21 cellular contexts compared by ENCODE assay signal in genomic region chr9:37715260-37715659, GRCh38. TPM values are rescaled to one million over a fixed set of nuclear protein-coding genes. Genes with fewer than 3 reads are reported as not detected.
DNase-seq lines count a peak whose midpoint lies in the region; ATAC-seq, FAIRE-seq and TF ChIP-seq lines count a peak whose summit lies in the region.
"Had no signal": no experiment of that assay in that cellular context is flagged by ENCODE, and none has a peak within 500 bp of the region (broad histone marks: within the 10 kb centered on the region; RNA-seq: fewer than 3 reads in every experiment).

No MANE protein-coding gene starts in this region.

- BruUV-seq in HepG2 (replicated peaks; lab: Mats Ljungman, UMichigan): no TSS peak

- H3K36me3 Mint-ChIP-seq in progenitor cell of endocrine pancreas (ENCODE audit: insufficient read depth): no peaks in the 10 kb centered on the region
- H3K36me3 Mint-ChIP-seq in activated naive CD4-positive, alpha-beta T cell treated with anti-CD3 and anti-CD28 coated beads, Interleukin-2, amount 50 U/mL, for 72 hours: no peaks in the 10 kb centered on the region
- H3K36me3 Mint-ChIP-seq: CD14-positive monocyte; CD8-positive, alpha-beta T cell had no signal

- H3K4me1 ChIP-seq in SK-N-SH (ENCODE audit: control insufficient read depth in 1 of 2, insufficient read depth in 2 of 2, low read depth in 1 of 2, low read length in 1 of 2) (peaks cover 0 to 3% of the 10 kb centered on the region in 2 experiments; a peak in 1 of 4 replicates), HepG2 (ENCODE audit: insufficient read depth, low read length) (0 out of 2 replicates have a peak, but pooled peaks cover 6% of the 10 kb centered on the region)

- H3K9me3 ChIP-seq in SK-N-SH: no peaks in the 10 kb centered on the region
- no peaks in the 10 kb centered on the region for H3K9me3 ChIP-seq in HepG2 (ENCODE audit: low read length)

- no peak for TF ChIP-seq POLR2A in HepG2 (IDR thresholded peaks at IDR 0.05; ENCODE audit: insufficient read depth in 1 of 2, low read depth in 2 of 2, low read length in 2 of 2)

- no peak for TF ChIP-seq CTCF in SK-N-SH (IDR thresholded peaks at IDR 0.05)
- TF ChIP-seq CTCF in HepG2 (CRISPR knock-in tag; IDR thresholded peaks at IDR 0.05): no peak
- TF ChIP-seq CTCF in progenitor cell of endocrine pancreas (IDR thresholded peaks at IDR 0.05; ENCODE audit: unreplicated experiment): no peak

- H2AFZ ChIP-seq in SK-N-SH (ENCODE audit: low read depth): no peak overlapping the region
- no peak overlapping the region for H2AFZ ChIP-seq in HepG2 (ENCODE audit: low read length)

- no peaks in the 10 kb centered on the region for H3F3A ChIP-seq in SK-N-SH (replicated peaks; ENCODE audit: insufficient read depth)

- H3K36me3 ChIP-seq in SK-N-SH (replicated peaks in 1 of 2; ENCODE audit: control insufficient read depth in 1 of 2, insufficient read depth in 2 of 2, low read length in 1 of 2) (no peaks in the 10 kb centered on the region), HepG2 (replicated peaks in 1 of 2; ENCODE audit: control insufficient read depth in 1 of 2, insufficient read depth in 2 of 2, low read length in 2 of 2) (no peaks in the 10 kb centered on the region)

- H3K27me3 ChIP-seq in SK-N-SH (ENCODE audit: insufficient read depth): no peaks in the 10 kb centered on the region; the same call in 1 of the 2 replicates
- peaks cover 0 to under 1% of the 10 kb centered on the region in 2 experiments; a peak in 2 of 5 replicates for H3K27me3 ChIP-seq in HepG2 (ENCODE audit: control insufficient read depth in 1 of 2, insufficient read depth in 2 of 2, low read length in 2 of 2)

- peak overlapping the region; percentile 10 for H3K4me3 Mint-ChIP-seq in progenitor cell of endocrine pancreas (ENCODE audit: low read depth)
- H3K4me3 Mint-ChIP-seq: CD14-positive monocyte; CD8-positive, alpha-beta T cell; HFFc6 had no signal

- FAIRE-seq in HepG2 (lab: Jason Lieb, UNC): no peak
- FAIRE-seq: D721Med, G401.6, GM12891 had no signal

- H3K9me2 ChIP-seq in SK-N-SH: no peaks in the 10 kb centered on the region

- TF ChIP-seq EP300 in SK-N-SH (IDR thresholded peaks at IDR 0.05; ENCODE audit: borderline replicate concordance in 1 of 2, low read depth in 1 of 2, low read length in 1 of 2) (no peak), HepG2 (IDR thresholded peaks at IDR 0.05; ENCODE audit: low read depth in 2 of 2, low read length in 2 of 2) (no peak), HepG2 (CRISPR knock-in tag; IDR thresholded peaks at IDR 0.05; ENCODE audit: borderline replicate concordance) (no peak)

- H3K79me2 ChIP-seq in SK-N-SH (ENCODE audit: insufficient read depth): no peaks in the 10 kb centered on the region
- H3K79me2 ChIP-seq in HepG2 (ENCODE audit: insufficient read depth, low read length): no peaks in the 10 kb centered on the region

- H3K9ac ChIP-seq in SK-N-SH (no peak overlapping the region), HepG2 (ENCODE audit: insufficient read depth, low read depth, low read length) (no peak overlapping the region)

- H3K27ac Mint-ChIP-seq in progenitor cell of endocrine pancreas: no peak overlapping the region
- no peak overlapping the region for H3K27ac Mint-ChIP-seq in activated naive CD4-positive, alpha-beta T cell treated with anti-CD3 and anti-CD28 coated beads, Interleukin-2, amount 50 U/mL, for 72 hours
- H3K27ac Mint-ChIP-seq: CD14-positive monocyte; CD8-positive, alpha-beta T cell; HFFc6 had no signal

- in situ Hi-C loops in HepG2 (cut with HindIII; ENCODE audit: extremely low pct_ligation_motif_present, low pct_unique_long_range_greater_than_20kb): no loop called here

- H3K27ac ChIP-seq in SK-N-SH (ENCODE audit: low read depth in 2 of 2, low read length in 1 of 2): no peak overlapping the region
- H3K27ac ChIP-seq in HepG2 (ENCODE audit: extremely low read length, insufficient read depth, low read length): no peak overlapping the region
- H3K27ac ChIP-seq: 22Rv1, HL-60 had no signal

- H3K4me1 Mint-ChIP-seq in progenitor cell of endocrine pancreas (ENCODE audit: low read depth): peaks cover 11% of the 10 kb centered on the region
- H3K4me1 Mint-ChIP-seq: CD14-positive monocyte had no signal

- H4K20me1 ChIP-seq in SK-N-SH (ENCODE audit: insufficient read depth): no peaks in the 10 kb centered on the region
- no peaks in the 10 kb centered on the region for H4K20me1 ChIP-seq in HepG2 (ENCODE audit: insufficient read depth, low read length)

- H3K4me2 ChIP-seq in SK-N-SH (no peak overlapping the region), HepG2 (ENCODE audit: low read depth, low read length) (no peak overlapping the region)

- TF ChIP-seq RAD21 in SK-N-SH (IDR thresholded peaks at IDR 0.05; ENCODE audit: low read length): no peak
- TF ChIP-seq RAD21 in HepG2 (CRISPR knock-in tag; IDR thresholded peaks at IDR 0.05): no peak

- no peak for ATAC-seq in SK-N-SH treated with all-trans-retinoic acid at 6 μM for 48 hours
- no peak for ATAC-seq in HepG2
- ATAC-seq in GM18868 (IDR thresholded peaks at IDR 0.05; ENCODE audit: unreplicated experiment): no peak
- ATAC-seq in GM19395 (IDR thresholded peaks at IDR 0.05; ENCODE audit: unreplicated experiment): no peak
- ATAC-seq in activated naive CD4-positive, alpha-beta T cell treated with anti-CD3 and anti-CD28 coated beads, Interleukin-2, amount 50 U/mL, for 72 hours: no peak
- ATAC-seq: CD8-positive, alpha-beta T cell had no signal

- 30% methylated on average over 4 of the region's 4 CpGs for WGBS in SK-N-SH (ENCODE audit: low lambda C conversion rate)
- WGBS in HepG2 (ENCODE audit: low lambda C conversion rate): 15% methylated on average over 4 of the region's 4 CpGs

- H3K9me3 Mint-ChIP-seq in progenitor cell of endocrine pancreas (ENCODE audit: low read depth): no peaks in the 10 kb centered on the region
- H3K9me3 Mint-ChIP-seq in activated naive CD4-positive, alpha-beta T cell treated with anti-CD3 and anti-CD28 coated beads, Interleukin-2, amount 50 U/mL, for 72 hours: no peaks in the 10 kb centered on the region
- H3K9me3 Mint-ChIP-seq: CD8-positive, alpha-beta T cell; HFFc6 had no signal

- DNase-seq in SK-N-SH: no peak
- peak; percentile 3 for DNase-seq in HepG2 (ENCODE audit: low spot score)
- no peak for DNase-seq in progenitor cell of endocrine pancreas (ENCODE audit: low spot score, unreplicated experiment)
- no peak for DNase-seq in activated naive CD4-positive, alpha-beta T cell treated with anti-CD3 and anti-CD28 coated beads, Interleukin-2, amount 50 U/mL, for 72 hours (ENCODE audit: low spot score in 2 of 2)
- no peak for DNase-seq in anterior cingulate cortex (lab: John Stamatoyannopoulos, UW)
- DNase-seq: CD8-positive, alpha-beta T cell; COR-L47; DMS153; DMS79 treated with DMSO at 0.1 percent for 48 hours; EL; HCEC 1CT; HFFc6 had no signal

- CTCF ChIA-PET in SK-N-SH (lab: Yijun Ruan, JAX) (interaction anchor here (1.1 to 1.2 kb wide), 3 partner anchors 8 to 15 kb away, joined by 3 to 4 read pairs (median 4); no protein-coding TSS in a partner anchor), HepG2 (lab: Yijun Ruan, JAX; ENCODE audit: low intra/inter-chr PET ratio, low total read pairs) (no interaction called here)

- no peaks in the 10 kb centered on the region for H3K27me3 Mint-ChIP-seq in progenitor cell of endocrine pancreas

- intact Hi-C loops in HepG2 (cut with micrococcal nuclease; ENCODE audit: unreplicated experiment): no loop called here

- no peak overlapping the region for H3K4me3 ChIP-seq in SK-N-SH (ENCODE audit: low read depth in 2 of 2, low read length in 1 of 2)
- H3K4me3 ChIP-seq in HepG2 (replicated peaks in 1 of 3; ENCODE audit: insufficient read depth in 1 of 3, low read depth in 2 of 3, low read length in 3 of 3): no peak overlapping the region

- POLR2A ChIA-PET in SK-N-SH (lab: Yijun Ruan, JAX) (interaction anchor here (1.0 kb wide), 1 partner anchor 123 kb away, joined by 3 read pairs; no protein-coding TSS in a partner anchor), HepG2 (lab: Yijun Ruan, JAX) (no interaction called here)

TF ChIP-seq in SK-N-SH treated with all-trans-retinoic acid at 6 μM for 48 hours, 23 proteins besides CTCF, POLR2A, EP300 and RAD21 (continues in another document):
- no peak for TF ChIP-seq ZFP30 (CRISPR knock-in tag; IDR thresholded peaks at IDR 0.05)
- no peak for TF ChIP-seq ZFP3 (CRISPR knock-in tag; IDR thresholded peaks at IDR 0.05)
- no peak for TF ChIP-seq GLIS3 (CRISPR knock-in tag; IDR thresholded peaks at IDR 0.05)

TF ChIP-seq in HepG2, 621 proteins besides CTCF, POLR2A, EP300 and RAD21 (continues in another document):
- TF ChIP-seq FOXM1 (CRISPR knock-in tag; IDR thresholded peaks at IDR 0.05) (no peak), CBX2 (IDR thresholded peaks at IDR 0.05; ENCODE audit: low read depth, low read length) (no peak), CBX2 (CRISPR knock-in tag; IDR thresholded peaks at IDR 0.05; ENCODE audit: low read depth) (no peak)

RNA-seq across cellular contexts. Expression of gene TRMT10B, which starts 38.3 kb away (rescaled TPM):
- polyA plus RNA-seq in SK-N-SH (2012; rRNA removed): 7.3 and 8.4 TPM in 2 replicates
- 9.7 and 11.5 TPM in 2 replicates for polyA plus RNA-seq in SK-N-SH (2012; cell fraction: cytosol; rRNA removed)
- polyA plus RNA-seq in SK-N-SH (2012; cell fraction: nucleus; rRNA removed): 7.7 and 12.5 TPM in 2 replicates
- total RNA-seq in HepG2 (2016; rRNA removed; fragmentation: Illumina TruSeq; extraction: Trizol): 3.1 and 3.3 TPM in 2 replicates
- 3.1 and 3.5 TPM in 2 replicates for total RNA-seq in HepG2 (2016; cell fraction: cytosol; rRNA removed; fragmentation: Illumina TruSeq; extraction: Trizol; ENCODE audit: low read depth)
- 2.8 and 2.9 TPM in 2 replicates for total RNA-seq in HepG2 (2016; cell fraction: insoluble cytoplasmic fraction; rRNA removed; fragmentation: Illumina TruSeq; extraction: Trizol)
- total RNA-seq in HepG2 (2016; cell fraction: membrane; rRNA removed; fragmentation: Illumina TruSeq; extraction: Trizol): 2.1 and 2.3 TPM in 2 replicates
- 3.1 and 4.0 TPM in 2 replicates for total RNA-seq in HepG2 (2016; cell fraction: nucleus; rRNA removed; fragmentation: Illumina TruSeq; extraction: Trizol)
- polyA plus RNA-seq in HepG2 (2011; rRNA removed): 3.9 TPM in 2 replicates
- 1.6 and 2.4 TPM in 2 replicates for polyA plus RNA-seq in HepG2 (2011; cell fraction: cytosol; rRNA removed)
- 3.8 and 5.7 TPM in 2 replicates for polyA plus RNA-seq in HepG2 (2011; cell fraction: nucleus; rRNA removed)
- polyA plus RNA-seq in HepG2 (2012): 3.7 and 4.8 TPM in 2 replicates
- 1.0 and 1.2 TPM in 2 replicates for polyA plus RNA-seq in HepG2 (2016; cell fraction: cytosol; fragmentation: Illumina TruSeq; extraction: Trizol; ENCODE audit: low read depth)
- polyA plus RNA-seq in HepG2 (2016; cell fraction: insoluble cytoplasmic fraction; fragmentation: Illumina TruSeq; extraction: Trizol; ENCODE audit: low read depth): 4.5 TPM in 2 replicates
- polyA plus RNA-seq in HepG2 (2016; cell fraction: membrane; fragmentation: Illumina TruSeq; extraction: Trizol; ENCODE audit: low read depth): 1.7 and 1.9 TPM in 2 replicates
- 7.2 and 8.2 TPM in 2 replicates for polyA plus RNA-seq in HepG2 (2016; cell fraction: nucleus; fragmentation: Illumina TruSeq; extraction: Trizol; ENCODE audit: insufficient read depth, low read depth)
- 2.0 and 3.6 TPM in 2 replicates for polyA minus RNA-seq in HepG2 (2011; rRNA and poly(A)+ RNA removed; ENCODE audit: low replicate concordance)
- polyA minus RNA-seq in HepG2 (2011; cell fraction: cytosol; rRNA and poly(A)+ RNA removed): 1.7 and 2.2 TPM in 2 replicates
- polyA minus RNA-seq in HepG2 (2011; cell fraction: nucleus; rRNA and poly(A)+ RNA removed): 7.2 and 10.3 TPM in 2 replicates
- total RNA-seq in progenitor cell of endocrine pancreas: 12.1 and 13.6 TPM in 2 replicates
- 10 to 100 TPM in 1 of 2 donors, 1 to 10 TPM in 1; 7.8 to 14.3 TPM for total RNA-seq in activated naive CD4-positive, alpha-beta T cell treated with anti-CD3 and anti-CD28 coated beads, Interleukin-2, amount 50 U/mL, for 72 hours
